In the genomic region with DNA sequence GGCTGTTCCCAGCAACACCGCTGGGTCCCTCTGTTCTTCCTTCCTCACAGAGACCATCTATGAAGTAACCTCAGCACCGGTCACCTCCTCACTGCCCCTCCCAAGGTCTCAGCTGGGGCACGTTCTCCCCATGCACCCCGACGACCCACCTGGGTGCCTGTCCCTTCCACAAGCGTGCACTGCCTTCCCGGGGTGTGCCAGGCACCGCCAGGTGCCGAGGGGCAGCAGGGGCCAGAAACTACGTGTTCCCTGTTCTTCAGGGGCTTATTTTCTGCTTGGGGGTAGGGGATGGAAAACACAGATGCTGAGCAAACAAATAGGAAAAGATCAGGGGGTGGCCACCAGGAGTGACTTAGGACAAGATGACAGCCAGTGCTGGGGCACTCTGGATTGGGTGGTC, we compare ENCODE assay signal across 14 cellular contexts. TPM values are rescaled to one million over a fixed set of nuclear protein-coding genes. Genes with fewer than 3 reads are reported as not detected.
DNase-seq lines count a peak whose midpoint lies in the region; ATAC-seq and TF ChIP-seq lines count a peak whose summit lies in the region.
"Had no signal": no experiment of that assay in that cellular context is flagged by ENCODE, and none has a peak within 500 bp of the region (broad histone marks: within the 10 kb centered on the region; RNA-seq: fewer than 3 reads in every experiment).

No MANE protein-coding gene starts in this region.

- H3K9me3 ChIP-seq in BLaER1 (no peaks in the 10 kb centered on the region), osteoblast (ENCODE audit: low read depth, low read length) (no peaks in the 10 kb centered on the region)

- POLR2A ChIA-PET in HEK293T (lab: Yijun Ruan, JAX), result no interaction called here

- no peak overlapping the region for H3K9ac ChIP-seq in BLaER1
- H3K9ac ChIP-seq: KMS-11 had no signal

- H3F3A ChIP-seq in GM23338 (replicated peaks; ENCODE audit: low read depth), result no peaks in the 10 kb centered on the region

- H3K27me3 ChIP-seq in BLaER1 (no peaks in the 10 kb centered on the region), GM23338 (ENCODE audit: insufficient read depth) (no peaks in the 10 kb centered on the region), osteoblast (ENCODE audit: insufficient read depth, low read length) (no peaks in the 10 kb centered on the region)

- no peaks in the 10 kb centered on the region for H3K9me2 ChIP-seq in GM23338 (ENCODE audit: insufficient read depth)

- peak overlapping the region; percentile 49 for H3K4me2 ChIP-seq in BLaER1
- no peak overlapping the region for H3K4me2 ChIP-seq in GM23338
- H3K4me2 ChIP-seq in osteoblast (ENCODE audit: insufficient read depth, low read length), result no peak overlapping the region
- H3K4me2 ChIP-seq: KMS-11 had no signal

- H3K27me3 Mint-ChIP-seq in GM23338 (ENCODE audit: insufficient read depth, low read depth, poor library complexity), result peaks cover 8% of the 10 kb centered on the region
- peaks cover 3% of the 10 kb centered on the region for H3K27me3 Mint-ChIP-seq in nephron progenitor cell (ENCODE audit: low read depth, poor library complexity)
- H3K27me3 Mint-ChIP-seq: CD4-positive, alpha-beta memory T cell had no signal

- H3K36me3 Mint-ChIP-seq in GM23338 (ENCODE audit: low read depth) (no peaks in the 10 kb centered on the region), nephron progenitor cell (ENCODE audit: low read depth) (no peaks in the 10 kb centered on the region)
- H3K36me3 Mint-ChIP-seq: CD4-positive, alpha-beta memory T cell had no signal

- no peak overlapping the region for H3K4me3 ChIP-seq in BLaER1
- no peak overlapping the region for H3K4me3 ChIP-seq in GM23338
- H3K4me3 ChIP-seq in osteoblast (ENCODE audit: insufficient read depth, low read length), result no peak overlapping the region

- no peaks in the 10 kb centered on the region for H4K20me1 ChIP-seq in BLaER1
- no peaks in the 10 kb centered on the region for H4K20me1 ChIP-seq in GM23338 (replicated peaks; ENCODE audit: insufficient read depth)
- H4K20me1 ChIP-seq in osteoblast (ENCODE audit: insufficient read depth, low read length), result no peaks in the 10 kb centered on the region

- no peaks in the 10 kb centered on the region for H3K79me2 ChIP-seq in GM23338 (replicated peaks; ENCODE audit: insufficient read depth)
- H3K79me2 ChIP-seq in osteoblast (ENCODE audit: insufficient read depth, low read length), result no peaks in the 10 kb centered on the region

- H3K27ac Mint-ChIP-seq in GM23338, result no peak overlapping the region
- peak overlapping the region; percentile 43 for H3K27ac Mint-ChIP-seq in nephron progenitor cell
- H3K27ac Mint-ChIP-seq: B cell had no signal

- ATAC-seq in GM23338 (no peak), HG02759 (IDR thresholded peaks at IDR 0.05; ENCODE audit: unreplicated experiment) (no peak)
- ATAC-seq: HCT116 had no signal

- CTCF ChIA-PET in HEK293T (lab: Yijun Ruan, JAX), result no interaction called here

- H2AFZ ChIP-seq in GM23338, result peak overlapping the region; percentile 7; the same call in 1 of the 2 replicates
- no peak overlapping the region for H2AFZ ChIP-seq in osteoblast (ENCODE audit: low read length)

- no peak overlapping the region for H3K4me3 Mint-ChIP-seq in GM23338
- no peak overlapping the region for H3K4me3 Mint-ChIP-seq in nephron progenitor cell
- H3K4me3 Mint-ChIP-seq: B cell; CD4-positive, alpha-beta memory T cell had no signal

- H3K4me1 ChIP-seq in BLaER1 (peaks cover 61% of the 10 kb centered on the region), GM23338 (ENCODE audit: insufficient read depth) (peaks cover 6% of the 10 kb centered on the region), osteoblast (ENCODE audit: insufficient read depth, low read length) (peaks cover 7% of the 10 kb centered on the region)

- H3K36me3 ChIP-seq in BLaER1 (no peaks in the 10 kb centered on the region), GM23338 (ENCODE audit: insufficient read depth) (no peaks in the 10 kb centered on the region), osteoblast (ENCODE audit: insufficient read depth, low read length) (no peaks in the 10 kb centered on the region)

- H3K4me1 Mint-ChIP-seq in GM23338 (peaks cover 16% of the 10 kb centered on the region), nephron progenitor cell (peaks cover 69% of the 10 kb centered on the region)

- peak overlapping the region; percentile 59 for H3K27ac ChIP-seq in BLaER1
- H3K27ac ChIP-seq in GM23338 (ENCODE audit: low read depth), result no peak overlapping the region
- H3K27ac ChIP-seq in osteoblast (ENCODE audit: low read depth, low read length), result no peak overlapping the region
- H3K27ac ChIP-seq: C4-2B, KMS-11 had no signal

- H3K9me3 Mint-ChIP-seq in GM23338 (no peaks in the 10 kb centered on the region), nephron progenitor cell (no peaks in the 10 kb centered on the region)
- H3K9me3 Mint-ChIP-seq: CD4-positive, alpha-beta memory T cell had no signal

- no peak for DNase-seq in GM23338 (ENCODE audit: low spot score)
- DNase-seq in nephron progenitor cell, result no peak
- peak; percentile 51 for DNase-seq in osteoblast (ENCODE audit: insufficient read length, low spot score, missing footprints)
- DNase-seq in effector CD4-positive, alpha-beta T cell, result no peak
- DNase-seq in HEK293T (ENCODE audit: extremely low spot score), result no peak
- DNase-seq: CD4-positive, alpha-beta memory T cell; DMS79 treated with DMSO at 0.1 percent for 48 hours; GF-D8 had no signal

- no peak for TF ChIP-seq CTCF in GM23338 (conservative IDR thresholded peaks at IDR 0.05; ENCODE audit: low read depth in 2 of 2)
- TF ChIP-seq CTCF in nephron progenitor cell (IDR thresholded peaks at IDR 0.05), result no peak
- no peak for TF ChIP-seq CTCF in osteoblast (IDR thresholded peaks at IDR 0.05; ENCODE audit: extremely low read depth, low read depth, low read length)

TF ChIP-seq in HEK293T, 16 proteins besides CTCF, POLR2A, EP300 and RAD21:
- TF ChIP-seq CTBP1 (IDR thresholded peaks at IDR 0.05; ENCODE audit: borderline replicate concordance) (no peak), LEF1 (IDR thresholded peaks at IDR 0.05; ENCODE audit: borderline replicate concordance) (no peak), ZNF384 (IDR thresholded peaks at IDR 0.05) (no peak), SP1 (IDR thresholded peaks at IDR 0.05) (no peak), HDGF (IDR thresholded peaks at IDR 0.05; ENCODE audit: borderline replicate concordance) (no peak), BHLHE40 (IDR thresholded peaks at IDR 0.05; ENCODE audit: borderline replicate concordance) (no peak), ELF4 (IDR thresholded peaks at IDR 0.05) (no peak), FOXK2 (IDR thresholded peaks at IDR 0.05) (no peak), FOXA1 (IDR thresholded peaks at IDR 0.05) (no peak)

RNA-seq across cellular contexts. Expression of gene SEMA4C, which starts 30.4 kb away (rescaled TPM):
- 69.7 and 80.7 TPM in 2 replicates for total RNA-seq in GM23338 (2014; rRNA removed; shearing (Covaris generic))
- polyA plus RNA-seq in GM23338 (2016; fragmentation: Nextera tagmentation; extraction: Ambion mirVana), result 15.4 and 16.8 TPM in 2 replicates
- total RNA-seq in osteoblast, result 28.0 and 29.7 TPM in 2 replicates

RNA-seq across cellular contexts. Expression of gene ANKRD39, which starts 42.4 kb away (rescaled TPM):
- total RNA-seq in GM23338 (2014; rRNA removed; shearing (Covaris generic)), result 17.5 and 18.3 TPM in 2 replicates
- 32.0 and 33.8 TPM in 2 replicates for polyA plus RNA-seq in GM23338 (2016; fragmentation: Nextera tagmentation; extraction: Ambion mirVana)
- total RNA-seq in osteoblast, result 5.1 and 5.9 TPM in 2 replicates

RNA-seq across cellular contexts. Expression of gene ANKRD23, which starts 56.4 kb away (rescaled TPM):
- total RNA-seq in GM23338 (2014; rRNA removed; shearing (Covaris generic)), result 4.0 and 6.5 TPM in 2 replicates
- 2.9 and 5.0 TPM in 2 replicates for polyA plus RNA-seq in GM23338 (2016; fragmentation: Nextera tagmentation; extraction: Ambion mirVana)
- 1.8 and 2.1 TPM in 2 replicates for total RNA-seq in osteoblast
